Comparison of ENCODE assay signal across 15 cellular contexts in the genomic region with DNA sequence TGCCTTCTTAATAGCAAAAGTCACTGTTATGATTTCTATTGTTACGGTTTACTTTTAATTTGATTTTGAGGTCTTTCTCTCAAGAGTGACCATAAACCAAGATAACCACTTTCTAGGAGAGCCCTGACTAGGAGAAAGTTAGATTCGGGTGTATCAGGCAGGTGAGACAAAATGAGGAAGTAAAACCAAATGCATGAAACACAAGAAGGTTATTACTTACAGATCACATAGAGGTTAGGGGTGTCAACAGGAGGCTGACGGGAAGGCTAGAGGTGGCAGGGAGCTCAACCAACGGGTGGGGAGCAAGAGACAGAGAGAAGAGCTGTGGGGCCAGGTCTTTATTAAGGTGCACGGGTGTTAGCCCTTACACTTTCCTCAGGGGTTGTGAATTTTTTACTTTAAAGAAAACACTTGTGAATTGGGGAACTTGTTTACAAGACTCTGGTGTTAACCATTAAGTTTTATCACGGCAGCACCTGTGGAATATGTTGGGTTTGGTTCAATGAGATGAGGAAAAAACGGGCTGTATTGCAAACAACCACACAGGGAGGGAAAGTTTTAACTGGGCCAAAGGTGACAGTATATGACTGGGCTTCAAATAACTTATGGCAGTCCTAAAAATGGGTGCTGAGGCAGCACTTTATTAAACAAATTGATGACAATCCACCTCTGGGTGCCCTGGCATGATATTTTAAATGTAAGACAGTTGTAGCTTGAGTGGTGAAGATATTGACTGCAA.
DNase-seq lines count a peak whose midpoint lies in the region; ATAC-seq and TF ChIP-seq lines count a peak whose summit lies in the region.
"Had no signal": no experiment of that assay in that cellular context is flagged by ENCODE, and none has a peak within 500 bp of the region (broad histone marks: within the 10 kb centered on the region; RNA-seq: fewer than 3 reads in every experiment).

No MANE protein-coding gene starts in this region.

- TF ChIP-seq CTCF in GM12865 (IDR thresholded peaks at IDR 0.05; ENCODE audit: insufficient read depth, low read depth, low read length, missing control alignments) (no peak), omental fat pad (IDR thresholded peaks at IDR 0.05) (no peak)

- DNase-seq in GM12865 (ENCODE audit: low read depth) (peak; percentile 18), omental fat pad (ENCODE audit: low spot score) (no peak), left cardiac atrium (no peak), head of caudate nucleus (no peak)
- DNase-seq: activated CD8-positive, alpha-beta T cell treated with anti-CD3 and anti-CD28 coated beads, Interleukin-2, amount 10 ng/mL, durations not matched to agents 7 days and 5 days; activated naive CD8-positive, alpha-beta T cell treated with anti-CD3 and anti-CD28 coated beads for 36 hours; DND-41; foreskin melanocyte; NCI-H2081; nucleus accumbens; stimulated activated naive CD4-positive, alpha-beta T cell treated with Interleukin-2 at 50 U/mL for 16 hours had no signal

- ATAC-seq in GM19324 (IDR thresholded peaks at IDR 0.05; ENCODE audit: low FRiP score, unreplicated experiment): peak; percentile 70
- ATAC-seq in HG02763 (IDR thresholded peaks at IDR 0.05; ENCODE audit: unreplicated experiment): peak; percentile 68
- ATAC-seq in HG03520 (IDR thresholded peaks at IDR 0.05; ENCODE audit: unreplicated experiment): peak; percentile 89
- ATAC-seq in omental fat pad (ENCODE audit: low FRiP score): no peak
- ATAC-seq in HG03097 (IDR thresholded peaks at IDR 0.05; ENCODE audit: low FRiP score, unreplicated experiment): no peak
- no peak for ATAC-seq in left cardiac atrium
- ATAC-seq: activated CD8-positive, alpha-beta T cell treated with anti-CD3 and anti-CD28 coated beads, Interleukin-2, amount 10 ng/mL, durations not matched to agents 7 days and 5 days had no signal

- intact Hi-C loops in left cardiac atrium (cut with DNase I) (no loop called here), head of caudate nucleus (cut with DNase I) (no loop called here)

- H3K4me3 ChIP-seq in GM12865 (ENCODE audit: low read depth, low read length): no peak overlapping the region

Comparison
In these comparisons a context has a peak if more than half of its experiments do, and no peak if none do; other contexts are left out.
1. ATAC-seq: peak in GM19324 (single experiment), HG02763 (single experiment) and HG03520 (single experiment); none in omental fat pad (single experiment), HG03097 (single experiment) and left cardiac atrium (0 of 2).